ENCODE assay signal across 30 cellular contexts in genomic region chr3:46271209-46271608, GRCh38. TPM values are rescaled to one million over a fixed set of nuclear protein-coding genes. Genes with fewer than 3 reads are reported as not detected.
"Had no signal": no experiment of that assay in that cellular context is flagged by ENCODE, and none has a peak within 500 bp of the region (broad histone marks: within the 10 kb centered on the region; RNA-seq: fewer than 3 reads in every experiment).

No MANE protein-coding gene starts in this region.

- DNase-seq: cortex of kidney; effector CD4-positive, alpha-beta T cell; foreskin fibroblast; gastrocnemius medialis; head of caudate nucleus; kidney; left lung; mesenchymal stem cell; mucosa of descending colon; naive B cell; pancreas; stimulated activated CD4-positive, alpha-beta T cell treated with anti-CD3 and anti-CD28 coated beads, Interleukin-12 subunit alpha, Interleukin-12 subunit beta, amount 100 ng/mL, for 4 hours; stimulated activated CD4-positive, alpha-beta T cell treated with anti-CD3 and anti-CD28 coated beads, Interleukin-1b, Interleukin-23, amount 100 ng/mL, for 48 hours; stimulated activated CD4-positive, alpha-beta T cell treated with anti-CD3 and anti-CD28 coated beads, Interleukin-4, amount 100 ng/mL, for 1 hour; stimulated activated CD8-positive, alpha-beta memory T cell treated with anti-CD3 and anti-CD28 coated beads, Interleukin-4, amount 100 ng/mL, for 48 hours; stimulated activated naive CD4-positive, alpha-beta T cell; stimulated activated naive CD8-positive, alpha-beta T cell treated with anti-CD3 and anti-CD28 coated beads, Interleukin-15, amount 100 ng/mL, for 72 hours; trophoblast cell had no signal

- FAIRE-seq: kidney, pancreas had no signal

- H3K36me3 ChIP-seq: gastrocnemius medialis, left lung, neutrophil, pancreas, suprapubic skin, vagina had no signal

- H3K9me3 ChIP-seq: gastrocnemius medialis, left lung, mucosa of descending colon, neutrophil, pancreas, suprapubic skin, vagina had no signal

- H3K27me3 ChIP-seq: gastrocnemius medialis, left lung, neutrophil, pancreas, vagina had no signal

- H3K4me3 ChIP-seq: gastrocnemius medialis, left lung, mucosa of descending colon, pancreas, smooth muscle cell, suprapubic skin, vagina had no signal

- H3K27ac ChIP-seq: gastrocnemius medialis, left lung, neutrophil, pancreas, suprapubic skin, vagina had no signal

- H3K4me1 ChIP-seq: gastrocnemius medialis, pancreas, suprapubic skin, vagina had no signal

RNA-seq across cellular contexts. Expression of gene CCR3, which starts 28.9 kb away (rescaled TPM):
- total RNA-seq: dermis microvascular lymphatic vessel endothelial cell, gastrocnemius medialis, glomerular endothelial cell, kidney, lung microvascular endothelial cell, mesothelial cell of epicardium, neural crest cell, posterior vena cava, sciatic nerve, smooth muscle cell, ureter, vagina had no signal
